ENCODE assay signal across 13 cellular contexts in the genomic region with DNA sequence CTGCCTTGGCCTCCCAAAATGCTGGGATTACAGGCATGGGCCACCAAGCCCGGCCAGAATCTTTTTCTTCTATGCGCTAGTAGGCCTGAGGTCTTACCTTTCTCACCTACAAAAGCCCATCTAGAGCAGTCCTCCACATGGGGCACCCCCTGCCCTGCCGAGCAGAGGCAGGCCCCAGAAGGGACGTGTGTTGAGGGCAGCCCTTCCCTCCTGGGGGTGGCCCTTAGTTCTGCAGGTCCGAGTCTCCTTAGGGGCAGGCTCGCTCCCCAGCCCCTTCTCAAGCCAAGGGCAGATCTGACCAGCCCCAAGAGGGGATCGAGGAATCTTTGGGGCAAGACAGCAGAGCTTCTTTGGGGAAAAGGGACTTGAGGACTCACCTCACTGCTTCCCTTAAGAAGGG. TPM values are rescaled to one million over a fixed set of nuclear protein-coding genes. Genes with fewer than 3 reads are reported as not detected.
"Had no signal": no experiment of that assay in that cellular context is flagged by ENCODE, and none has a peak within 500 bp of the region (broad histone marks: within the 10 kb centered on the region; RNA-seq: fewer than 3 reads in every experiment).

No MANE protein-coding gene starts in this region.

- H3K27me3 ChIP-seq: brain microvascular endothelial cell, cardiac muscle cell had no signal

- H3K4me3 ChIP-seq: cardiac muscle cell had no signal

- FAIRE-seq: RCC 7860 had no signal

- H3K36me3 ChIP-seq: brain microvascular endothelial cell, cardiac muscle cell had no signal

- H3K27ac ChIP-seq: brain microvascular endothelial cell, cardiac muscle cell had no signal

- DNase-seq: NCI-H2107, NCI-H526 treated with DMSO at 0.1 percent for 48 hours had no signal

RNA-seq across cellular contexts. Expression of a gene that starts 17.9 kb away (rescaled TPM):
- total RNA-seq: activated T-helper 2 cell treated with anti-CD3 and anti-CD28 coated beads, Interferon-gamma antibody, Interleukin-2, Interleukin-4, amounts not matched to agents 10 μg/mL and 5 μg/mL and 100 μg/mL, durations not matched to agents 14 hours and 24 hours and 36 hours; cardiac muscle cell; T-helper 17 cell had no signal
- polyA plus RNA-seq: cardiac muscle cell had no signal

RNA-seq across cellular contexts. Expression of a gene that starts 49.6 kb away (rescaled TPM):
- total RNA-seq: activated CD8-positive, alpha-beta T cell treated with anti-CD3 and anti-CD28 coated beads for 36 hours; activated naive CD8-positive, alpha-beta T cell treated with anti-CD3 and anti-CD28 coated beads for 36 hours; activated T-cell treated with anti-CD3 and anti-CD28 coated beads, Interleukin-2, amount 50 U/mL, for 72 hours; activated T-helper 2 cell treated with anti-CD3 and anti-CD28 coated beads, Interferon-gamma antibody, Interleukin-2, Interleukin-4, amounts not matched to agents 10 μg/mL and 5 μg/mL and 100 μg/mL, durations not matched to agents 14 hours and 24 hours and 36 hours; PC-3; SK-MEL-5; T-helper 17 cell had no signal
- polyA plus RNA-seq: adipose tissue had no signal
